In genomic region chr4:41990383-41991111, GRCh38 we compare ENCODE assay signal across 8 cellular contexts. TPM values are rescaled to one million over a fixed set of nuclear protein-coding genes. Genes with fewer than 3 reads are reported as not detected.
A peak's percentile ranks its signal among the peaks of the same experiment; 100 is the strongest.
DNase-seq lines count a peak whose midpoint lies in the region; ATAC-seq and TF ChIP-seq lines count a peak whose summit lies in the region.

TSS of gene SLC30A9 (plus strand) at chr4:41990530. CDS start at chr4:41990652, 122 bp downstream.

- peak within 1 kb of the TSS; percentile 95 to 98 (median 96) for H3K4me3 Mint-ChIP-seq in IgD-negative memory B cell

- H3K9me3 ChIP-seq in mucosa of descending colon: no peaks in the 10 kb centered on the region

- H3K27me3 Mint-ChIP-seq in IgD-negative memory B cell: no peaks in the 10 kb centered on the region

- no peaks in the 10 kb centered on the region for H3K36me3 Mint-ChIP-seq in IgD-negative memory B cell

- H3K9me3 Mint-ChIP-seq in IgD-negative memory B cell: no peaks in the 10 kb centered on the region

- H3K4me3 ChIP-seq in mucosa of descending colon: peak within 1 kb of the TSS; percentile 58

- peak; percentile 99 for ATAC-seq in GM21529 (IDR thresholded peaks at IDR 0.05; ENCODE audit: unreplicated experiment)
- peak; percentile 100 for ATAC-seq in mucosa of descending colon

- no peaks in the 10 kb centered on the region for H3K36me3 ChIP-seq in mucosa of descending colon (ENCODE audit: low read depth)

- peak; percentile 48 for DNase-seq in DMS153 treated with DMSO at 0.1 percent for 48 hours (lab: John Stamatoyannopoulos, UW; ENCODE audit: unreplicated experiment)
- DNase-seq in OCI-M1 (lab: John Stamatoyannopoulos, UW): peak; percentile 96
- peak; percentile 89 for DNase-seq in activated T-cell treated with anti-CD3 and anti-CD28 coated beads for 24 hours (ENCODE audit: low read depth)
- peak; percentile 74 for DNase-seq in epithelial cell of prostate (ENCODE audit: low read depth, low spot score)
- DNase-seq in mucosa of descending colon: peak; percentile 94 to 98 (median 96)
- peak; percentile 88 for DNase-seq in stimulated activated CD8-positive, alpha-beta memory T cell treated with anti-CD3 and anti-CD28 coated beads, Interleukin-4, amount 100 ng/mL, for 24 hours (ENCODE audit: low read depth)

- intact Hi-C loops in mucosa of descending colon (cut with DNase I, micrococcal nuclease): no loop called here

- peak within 1 kb of the TSS; percentile 94 to 99 (median 98) for H3K27ac Mint-ChIP-seq in IgD-negative memory B cell

- H3K4me1 ChIP-seq in mucosa of descending colon (ENCODE audit: low read depth): peaks cover 19% of the 10 kb centered on the region

- TF ChIP-seq CTCF in mucosa of descending colon (IDR thresholded peaks at IDR 0.05): no peak

- H3K27ac ChIP-seq in epithelial cell of prostate: peak within 1 kb of the TSS; percentile 63

- peaks cover 3 to 24% (median 20%) of the 10 kb centered on the region in 3 donors for H3K4me1 Mint-ChIP-seq in IgD-negative memory B cell

RNA-seq across cellular contexts. Expression of gene SLC30A9, which starts in this region (rescaled TPM):
- polyA plus RNA-seq in IgD-negative memory B cell: 36.4 TPM
- total RNA-seq in mucosa of descending colon: 10 to 100 TPM; 44.6 to 63.2 (median 57.8) TPM

Comparison
In these comparisons a context has a peak if more than half of its experiments do, and no peak if none do; other contexts are left out.
1. Peak in every context shown above with its lines: DNase-seq, ATAC-seq, H3K4me3 ChIP-seq and H3K27ac ChIP-seq.